1 cellular context compared by ENCODE assay signal in genomic region chr17:62919388-62919787, GRCh38.
A peak's percentile ranks its signal among the peaks of the same experiment; 100 is the strongest.
TF ChIP-seq lines count a peak whose summit lies in the region.

No MANE protein-coding gene starts in this region.

TF ChIP-seq in K562, 482 proteins besides CTCF, POLR2A, EP300 and RAD21 (continued from another document and continues in another):
- TF ChIP-seq CUX1 (CRISPR knock-in tag; IDR thresholded peaks at IDR 0.05) (no peak), ESRRA (IDR thresholded peaks at IDR 0.05; ENCODE audit: borderline replicate concordance, low read depth) (peak; percentile 80), KDM1A (IDR thresholded peaks at IDR 0.05) (peak; percentile 67 to 69; a peak in 3 of 4 replicates), ZBTB5 (IDR thresholded peaks at IDR 0.05) (no peak), ZNF184 (CRISPR knock-in tag; IDR thresholded peaks at IDR 0.05) (no peak), MTA1 (IDR thresholded peaks at IDR 0.05; ENCODE audit: borderline replicate concordance) (no peak), RHOXF2B (CRISPR knock-in tag; conservative IDR thresholded peaks at IDR 0.05) (no peak), TAF9B (IDR thresholded peaks at IDR 0.05; ENCODE audit: partially characterized antibody) (peak; percentile 77), CEBPG (CRISPR knock-in tag; IDR thresholded peaks at IDR 0.05) (no peak), CEBPG (tag; conservative IDR thresholded peaks at IDR 0.05 in 1 of 2, IDR thresholded peaks at IDR 0.05 in 1 of 2) (no peak), ARID4B (CRISPR knock-in tag; IDR thresholded peaks at IDR 0.05) (no peak), ELK3 (CRISPR knock-in tag; IDR thresholded peaks at IDR 0.05) (no peak), BCLAF1 (IDR thresholded peaks at IDR 0.05; ENCODE audit: borderline replicate concordance in 1 of 2, control insufficient read depth in 1 of 2, low read depth in 2 of 2, low read length in 1 of 2) (no peak), MITF (IDR thresholded peaks at IDR 0.05) (no peak), TARDBP (IDR thresholded peaks at IDR 0.05) (no peak), HIVEP1 (CRISPR knock-in tag; IDR thresholded peaks at IDR 0.05) (no peak), GATAD2A (IDR thresholded peaks at IDR 0.05) (no peak), ZNF175 (CRISPR knock-in tag; IDR thresholded peaks at IDR 0.05; ENCODE audit: low read depth) (no peak), ILF3 (IDR thresholded peaks at IDR 0.05; ENCODE audit: borderline replicate concordance) (no peak), NCOA4 (IDR thresholded peaks at IDR 0.05; ENCODE audit: partially characterized antibody) (no peak), CBFA2T3 (IDR thresholded peaks at IDR 0.05) (peak; percentile 82), KLF16 (IDR thresholded peaks at IDR 0.05) (no peak), BACH1 (tag; IDR thresholded peaks at IDR 0.05) (peak; percentile 57; the same call in 1 of the 2 replicates), RCOR1 (IDR thresholded peaks at IDR 0.05; ENCODE audit: borderline replicate concordance in 1 of 2, low read depth in 2 of 2, low read length in 2 of 2) (0 out of 4 replicates have a peak, but pooled peaks of 1 of the 2 experiments have one; percentile 31), SMAD4 (CRISPR knock-in tag; conservative IDR thresholded peaks at IDR 0.05) (no peak), ESRRB (CRISPR knock-in tag; IDR thresholded peaks at IDR 0.05; ENCODE audit: borderline replicate concordance) (no peak), TAF1 (IDR thresholded peaks at IDR 0.05; ENCODE audit: control insufficient read depth, extremely low read depth, insufficient read depth, low read length, severe bottlenecking) (no peak), PML (IDR thresholded peaks at IDR 0.05; ENCODE audit: low read length) (0 out of 2 replicates have a peak, but pooled peaks have one; percentile 34), CBFB (CRISPR knock-in tag; IDR thresholded peaks at IDR 0.05) (0 out of 2 replicates have a peak, but pooled peaks have one; percentile 59), RBFOX2 (IDR thresholded peaks at IDR 0.05; ENCODE audit: low read depth, low read length) (no peak), MAFG (tag; conservative IDR thresholded peaks at IDR 0.05) (peak; percentile 83), FOXP1 (CRISPR knock-in tag; IDR thresholded peaks at IDR 0.05) (no peak), JUND (IDR thresholded peaks at IDR 0.05; ENCODE audit: borderline replicate concordance, low read depth, low read length) (peak; percentile 64; the same call in 1 of the 2 replicates), JUND (tag; IDR thresholded peaks at IDR 0.05; ENCODE audit: borderline replicate concordance, low read depth, low read length) (peak; percentile 44; the same call in 1 of the 3 replicates), ZNF408 (CRISPR knock-in tag; IDR thresholded peaks at IDR 0.05; ENCODE audit: low read depth) (no peak), TEAD1 (CRISPR knock-in tag; IDR thresholded peaks at IDR 0.05) (0 out of 4 replicates have a peak, but pooled peaks of 1 of the 2 experiments have one; percentile 27), ARID3B (CRISPR knock-in tag; IDR thresholded peaks at IDR 0.05; ENCODE audit: borderline replicate concordance) (no peak), SOX6 (IDR thresholded peaks at IDR 0.05) (0 out of 2 replicates have a peak, but pooled peaks have one; percentile 15), ZNF282 (CRISPR knock-in tag; IDR thresholded peaks at IDR 0.05) (no peak), HNRNPL (IDR thresholded peaks at IDR 0.05; ENCODE audit: low read depth, low read length) (no peak), MCM2 (IDR thresholded peaks at IDR 0.05; ENCODE audit: low read depth) (no peak), HMG20A (CRISPR knock-in tag; conservative IDR thresholded peaks at IDR 0.05) (no peak), E2F3 (CRISPR knock-in tag; IDR thresholded peaks at IDR 0.05) (no peak), ZNF583 (CRISPR knock-in tag; IDR thresholded peaks at IDR 0.05) (no peak), SMAD2 (IDR thresholded peaks at IDR 0.05; ENCODE audit: low read depth, low read length) (no peak), ZNF165 (CRISPR knock-in tag; IDR thresholded peaks at IDR 0.05; ENCODE audit: borderline replicate concordance) (no peak), ELF4 (CRISPR knock-in tag; IDR thresholded peaks at IDR 0.05) (no peak), ARID1B (IDR thresholded peaks at IDR 0.05) (peak; percentile 70), MAFK (IDR thresholded peaks at IDR 0.05; ENCODE audit: low read length) (peak; percentile 79), XRCC4 (IDR thresholded peaks at IDR 0.05; ENCODE audit: extremely low read depth, insufficient read depth, insufficient read length) (no peak), GABPB1 (CRISPR knock-in tag; IDR thresholded peaks at IDR 0.05) (no peak)
